9 cellular contexts compared by ENCODE assay signal in genomic region chr21:33380483-33380998, GRCh38. TPM values are rescaled to one million over a fixed set of nuclear protein-coding genes. Genes with fewer than 3 reads are reported as not detected.
A peak's percentile ranks its signal among the peaks of the same experiment; 100 is the strongest.
DNase-seq lines count a peak whose midpoint lies in the region; ATAC-seq, FAIRE-seq and TF ChIP-seq lines count a peak whose summit lies in the region.
"Had no signal": no experiment of that assay in that cellular context is flagged by ENCODE, and none has a peak within 500 bp of the region (broad histone marks: within the 10 kb centered on the region; RNA-seq: fewer than 3 reads in every experiment).

No MANE protein-coding gene starts in this region.

- H3K27me3 ChIP-seq in psoas muscle (ENCODE audit: insufficient read depth in 3 of 3, low read length in 2 of 3), result peaks cover 0 to 3% (median 0%) of the 10 kb centered on the region in 3 donors

- TF ChIP-seq CTCF in 22Rv1 (IDR thresholded peaks at IDR 0.05) (no peak), psoas muscle (IDR thresholded peaks at IDR 0.05) (no peak)

- DNase-seq in SHP77 (lab: John Stamatoyannopoulos, UW) (peak; percentile 54 to 77), activated gamma-delta T cell (lab: John Stamatoyannopoulos, UW) (peak; percentile 23), germinal center (ENCODE audit: low spot score) (peak; percentile 48), psoas muscle (peak; percentile 91 to 93), urothelium cell line (ENCODE audit: low spot score) (peak; percentile 90)

- 14 to 17% (median 16%) methylated on average over 11 of the region's 11 CpGs for WGBS in psoas muscle, 3 donors

- no peaks in the 10 kb centered on the region for H3K36me3 ChIP-seq in psoas muscle (ENCODE audit: insufficient read depth in 1 of 2, low read depth in 1 of 2)

- peak overlapping the region; percentile 52 for H3K27ac ChIP-seq in 22Rv1
- H3K27ac ChIP-seq in psoas muscle, result peak overlapping the region; percentile 74

- no peaks in the 10 kb centered on the region for H3K9me3 ChIP-seq in psoas muscle

- FAIRE-seq in urothelium cell line (lab: Jason Lieb, UNC), result no peak
- FAIRE-seq: G401.6 had no signal

- H3K4me1 ChIP-seq in psoas muscle, result peaks cover 22% of the 10 kb centered on the region

- ATAC-seq in GM18861 (IDR thresholded peaks at IDR 0.05; ENCODE audit: unreplicated experiment) (peak; percentile 46), HG03135 (IDR thresholded peaks at IDR 0.05; ENCODE audit: unreplicated experiment) (peak; percentile 46), psoas muscle (peak; percentile 98 to 99 (median 98))

- no peak overlapping the region for H3K4me3 ChIP-seq in psoas muscle

- intact Hi-C loops in psoas muscle (cut with DNase I), result no loop called here

RNA-seq across cellular contexts. Expression of gene IFNGR2, which starts 22.7 kb away (rescaled TPM):
- 10 to 100 TPM; 16.0 to 42.9 (median 31.3) TPM for total RNA-seq in psoas muscle
- polyA plus RNA-seq in psoas muscle, result 10 to 100 TPM; 11.7 to 24.7 (median 22.2) TPM

RNA-seq across cellular contexts. Expression of gene IFNAR1, which starts 55.8 kb away (rescaled TPM):
- 10 to 100 TPM; 16.1 to 20.8 (median 18.2) TPM for total RNA-seq in psoas muscle
- polyA plus RNA-seq in psoas muscle, result 10 to 100 TPM; 10.4 to 31.6 (median 10.9) TPM

Comparison
In these comparisons a context has a peak if more than half of its experiments do, and no peak if none do; other contexts are left out.
1. ATAC-seq: peak in every context shown above with its lines; median percentile 98 in psoas muscle; 46 in GM18861; 46 in HG03135.
2. DNase-seq: peak in every context shown above with its lines; median percentile 92 in psoas muscle; 90 in urothelium cell line; 66 in SHP77; 48 in germinal center; 23 in activated gamma-delta T cell.